8 cellular contexts compared by ENCODE assay signal in the genomic region with DNA sequence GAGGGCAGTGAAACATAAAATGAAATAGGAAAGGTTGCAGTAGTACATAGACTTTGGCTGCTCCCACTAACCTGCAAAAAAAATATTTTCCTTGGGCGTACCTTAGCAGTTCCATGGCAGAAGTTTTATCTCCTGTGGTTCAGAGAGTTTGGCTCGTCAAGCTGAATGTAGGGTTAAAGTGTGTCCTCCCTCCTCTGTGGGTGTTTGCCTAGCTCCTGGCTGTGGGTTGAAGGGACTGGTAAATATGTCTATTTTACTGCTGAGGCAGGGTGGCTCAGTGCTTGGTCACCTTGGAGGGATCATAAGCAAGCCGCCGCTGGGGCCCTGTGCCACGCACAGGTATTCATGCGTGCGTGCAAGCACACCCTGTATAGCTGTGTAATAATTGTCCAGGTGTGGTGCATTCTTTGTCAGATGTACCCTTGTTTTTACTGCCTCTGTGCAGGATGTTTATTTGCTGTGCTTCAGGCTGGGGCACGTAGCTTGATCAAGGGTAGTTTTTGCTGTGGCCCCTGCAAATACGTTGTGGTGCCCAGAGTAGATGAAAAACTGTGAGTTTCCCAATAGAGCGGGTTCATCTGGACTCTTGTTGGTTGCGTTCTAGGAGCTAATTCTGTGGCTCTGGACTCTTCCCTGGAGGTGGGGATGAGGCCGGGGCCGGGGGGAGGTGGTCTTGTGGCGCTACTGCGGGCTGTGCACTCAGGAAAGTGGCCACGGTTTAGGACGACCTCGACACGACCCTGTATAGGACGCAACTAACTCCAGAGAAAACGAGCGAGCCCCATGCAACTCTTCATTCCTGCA. TPM values are rescaled to one million over a fixed set of nuclear protein-coding genes. Genes with fewer than 3 reads are reported as not detected.
DNase-seq lines count a peak whose midpoint lies in the region; ATAC-seq and TF ChIP-seq lines count a peak whose summit lies in the region.

No MANE protein-coding gene starts in this region.

- ATAC-seq in HG02571 (IDR thresholded peaks at IDR 0.05; ENCODE audit: unreplicated experiment) = peak; percentile 1

- H3K27ac ChIP-seq in C4-2B = peak overlapping the region; percentile 72

- peak overlapping the region; percentile 27 for H3K4me3 ChIP-seq in fibroblast of mammary gland (ENCODE audit: control insufficient read depth, low read depth, low read length)

- TF ChIP-seq CTCF in C4-2B (conservative IDR thresholded peaks at IDR 0.05) (no peak), fibroblast of mammary gland (conservative IDR thresholded peaks at IDR 0.05; ENCODE audit: control insufficient read depth, insufficient read depth, low read depth, low read length) (no peak)

- DNase-seq in activated CD4-positive, alpha-beta T cell treated with anti-CD3 and anti-CD28 coated beads, Interleukin-2, amount 50 U/mL, for 1 hour = peak; percentile 43
- no peak for DNase-seq in fibroblast of mammary gland (ENCODE audit: low read depth)
- peak; percentile 39 for DNase-seq in renal cortical epithelial cell (ENCODE audit: low read depth)
- DNase-seq in SKM-1 (lab: John Stamatoyannopoulos, UW; ENCODE audit: unreplicated experiment) = no peak
- no peak for DNase-seq in glomerular visceral epithelial cell (ENCODE audit: extremely low spot score)
- no peak for DNase-seq in AG08395 (ENCODE audit: low spot score)

RNA-seq across cellular contexts. Expression of gene SORL1, which starts 0.7 kb away (rescaled TPM):
- 3.1 and 4.3 TPM in 2 replicates for total RNA-seq in renal cortical epithelial cell

Comparison
In these comparisons a context has a peak if more than half of its experiments do, and no peak if none do; other contexts are left out.
1. DNase-seq: peak in activated CD4-positive, alpha-beta T cell treated with anti-CD3 and anti-CD28 coated beads, Interleukin-2, amount 50 U/mL, for 1 hour (single experiment) and renal cortical epithelial cell (single experiment); none in fibroblast of mammary gland (single experiment), SKM-1 (single experiment), glomerular visceral epithelial cell (single experiment) and AG08395 (single experiment).